In the genomic region with DNA sequence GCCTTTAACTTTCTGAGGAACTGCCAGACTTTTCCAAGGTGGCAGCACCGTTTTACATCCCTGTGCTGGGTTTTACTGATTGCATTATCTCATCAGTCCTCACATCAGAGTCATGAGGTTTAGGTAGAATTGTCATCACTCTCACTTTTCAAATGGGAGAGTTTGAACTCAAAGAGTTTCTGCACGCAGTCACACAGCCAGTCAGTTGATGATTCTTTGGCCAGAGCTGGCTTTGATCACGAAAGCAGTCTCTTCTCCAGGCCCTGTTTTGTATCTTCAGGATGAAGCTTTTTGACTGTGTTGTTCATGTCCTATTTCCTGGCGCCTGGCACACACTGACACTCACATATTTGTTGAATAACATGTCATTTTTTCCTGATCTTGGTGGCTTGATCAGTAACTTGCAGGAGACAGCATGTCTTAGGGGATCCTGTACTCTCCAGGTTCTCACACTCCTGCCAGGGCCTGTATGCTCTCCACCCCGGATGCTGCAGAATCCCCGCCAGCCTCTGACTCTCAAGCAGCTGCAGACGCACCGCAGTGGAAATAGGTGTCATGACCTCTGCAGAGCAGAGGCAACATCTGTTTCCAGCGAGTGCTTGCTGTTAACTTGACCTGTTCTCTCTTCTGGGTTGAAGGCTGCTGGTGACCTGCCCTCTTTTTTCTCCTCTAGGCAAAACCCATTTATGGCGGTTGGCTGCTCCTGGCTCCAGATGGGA, we compare ENCODE assay signal across 9 cellular contexts. TPM values are rescaled to one million over a fixed set of nuclear protein-coding genes. Genes with fewer than 3 reads are reported as not detected.
DNase-seq lines count a peak whose midpoint lies in the region; ATAC-seq and TF ChIP-seq lines count a peak whose summit lies in the region.
"Had no signal": no experiment of that assay in that cellular context is flagged by ENCODE, and none has a peak within 500 bp of the region (broad histone marks: within the 10 kb centered on the region; RNA-seq: fewer than 3 reads in every experiment).

No MANE protein-coding gene starts in this region.

- H3K9me3 Mint-ChIP-seq in effector memory CD8-positive, alpha-beta T cell: no peaks in the 10 kb centered on the region
- H3K9me3 Mint-ChIP-seq in mesothelial cell of epicardium: peaks cover 6% of the 10 kb centered on the region
- no peaks in the 10 kb centered on the region for H3K9me3 Mint-ChIP-seq in activated T-helper 1 cell treated with anti-CD3 and anti-CD28 coated beads, Interleukin-12 subunit alpha, Interleukin-12 subunit beta, Interleukin-2, Interleukin-4 antibody, amounts not matched to agents 30 ng/mL and 10 ng/mL and 1 ng/mL, durations not matched to agents 14 hours and 24 hours and 36 hours

- peak overlapping the region; percentile 63 to 83 for H3K27ac Mint-ChIP-seq in effector memory CD8-positive, alpha-beta T cell
- H3K27ac Mint-ChIP-seq in mesothelial cell of epicardium: peak overlapping the region; percentile 74
- no peak overlapping the region for H3K27ac Mint-ChIP-seq in activated T-helper 1 cell treated with anti-CD3 and anti-CD28 coated beads, Interleukin-12 subunit alpha, Interleukin-12 subunit beta, Interleukin-2, Interleukin-4 antibody, amounts not matched to agents 30 ng/mL and 10 ng/mL and 1 ng/mL, durations not matched to agents 14 hours and 24 hours and 36 hours

- peaks cover 48 to 54% of the 10 kb centered on the region in 2 donors for H3K4me1 Mint-ChIP-seq in effector memory CD8-positive, alpha-beta T cell (ENCODE audit: low read depth in 2 of 2)
- peaks cover 62% of the 10 kb centered on the region for H3K4me1 Mint-ChIP-seq in mesothelial cell of epicardium
- H3K4me1 Mint-ChIP-seq in activated T-helper 1 cell treated with anti-CD3 and anti-CD28 coated beads, Interleukin-12 subunit alpha, Interleukin-12 subunit beta, Interleukin-2, Interleukin-4 antibody, amounts not matched to agents 30 ng/mL and 10 ng/mL and 1 ng/mL, durations not matched to agents 14 hours and 24 hours and 36 hours (ENCODE audit: low read depth): peaks cover 49% of the 10 kb centered on the region

- peak overlapping the region in 1 of 2 donors; percentile 48 for H3K4me3 Mint-ChIP-seq in effector memory CD8-positive, alpha-beta T cell
- no peak overlapping the region for H3K4me3 Mint-ChIP-seq in mesothelial cell of epicardium
- no peak overlapping the region for H3K4me3 Mint-ChIP-seq in activated T-helper 1 cell treated with anti-CD3 and anti-CD28 coated beads, Interleukin-12 subunit alpha, Interleukin-12 subunit beta, Interleukin-2, Interleukin-4 antibody, amounts not matched to agents 30 ng/mL and 10 ng/mL and 1 ng/mL, durations not matched to agents 14 hours and 24 hours and 36 hours

- H3K27me3 Mint-ChIP-seq in effector memory CD8-positive, alpha-beta T cell: no peaks in the 10 kb centered on the region
- H3K27me3 Mint-ChIP-seq in mesothelial cell of epicardium (ENCODE audit: low read depth): no peaks in the 10 kb centered on the region
- H3K27me3 Mint-ChIP-seq in activated T-helper 1 cell treated with anti-CD3 and anti-CD28 coated beads, Interleukin-12 subunit alpha, Interleukin-12 subunit beta, Interleukin-2, Interleukin-4 antibody, amounts not matched to agents 30 ng/mL and 10 ng/mL and 1 ng/mL, durations not matched to agents 14 hours and 24 hours and 36 hours (ENCODE audit: insufficient read depth): no peaks in the 10 kb centered on the region

- peak; percentile 37 for DNase-seq in AG08395 (ENCODE audit: low spot score)
- DNase-seq in LHCN-M2 (ENCODE audit: low read depth): peak; percentile 90
- DNase-seq in effector memory CD8-positive, alpha-beta T cell: peak in 2 of 3 experiments; percentile 8 to 13
- DNase-seq in mesothelial cell of epicardium (ENCODE audit: low spot score in 2 of 2, unreplicated experiment in 2 of 2): no peak
- DNase-seq in amygdala (lab: John Stamatoyannopoulos, UW): no peak
- no peak for DNase-seq in NCI-H2196 (lab: John Stamatoyannopoulos, UW; ENCODE audit: unreplicated experiment)
- no peak for DNase-seq in NCI-H2196 treated with DMSO at 0.1 percent for 48 hours (lab: John Stamatoyannopoulos, UW; ENCODE audit: unreplicated experiment)
- DNase-seq in activated T-helper 1 cell treated with anti-CD3 and anti-CD28 coated beads, Interleukin-12 subunit alpha, Interleukin-12 subunit beta, Interleukin-2, Interleukin-4 antibody, amounts not matched to agents 30 ng/mL and 10 ng/mL and 1 ng/mL, durations not matched to agents 14 hours and 24 hours and 36 hours (ENCODE audit: low spot score): no peak
- DNase-seq: NCI-H1092 had no signal

- intact Hi-C loops in activated T-helper 1 cell treated with anti-CD3 and anti-CD28 coated beads, Interleukin-12 subunit alpha, Interleukin-12 subunit beta, Interleukin-2, Interleukin-4 antibody, amounts not matched to agents 30 ng/mL and 10 ng/mL and 1 ng/mL, durations not matched to agents 14 hours and 24 hours and 36 hours (cut with micrococcal nuclease): no loop called here

- peaks cover 41% of the 10 kb centered on the region for H3K36me3 Mint-ChIP-seq in effector memory CD8-positive, alpha-beta T cell (ENCODE audit: insufficient read depth)
- H3K36me3 Mint-ChIP-seq in mesothelial cell of epicardium: peaks cover 20% of the 10 kb centered on the region
- H3K36me3 Mint-ChIP-seq in activated T-helper 1 cell treated with anti-CD3 and anti-CD28 coated beads, Interleukin-12 subunit alpha, Interleukin-12 subunit beta, Interleukin-2, Interleukin-4 antibody, amounts not matched to agents 30 ng/mL and 10 ng/mL and 1 ng/mL, durations not matched to agents 14 hours and 24 hours and 36 hours (ENCODE audit: low read depth): peaks cover 22% of the 10 kb centered on the region

- TF ChIP-seq CTCF in mesothelial cell of epicardium (IDR thresholded peaks at IDR 0.05; ENCODE audit: unreplicated experiment): no peak

- peak; percentile 95 for ATAC-seq in effector memory CD8-positive, alpha-beta T cell (replicated peaks)

RNA-seq across cellular contexts. Expression of a gene that starts 32.9 kb away (rescaled TPM):
- total RNA-seq in LHCN-M2 (2014; rRNA removed) (198 and 224 TPM in 2 replicates), mesothelial cell of epicardium (224 to 228 TPM (median 225 TPM) in 3 replicates)
- polyA plus RNA-seq in LHCN-M2 (2012): 296 TPM
- 169 and 175 TPM in 2 replicates for total RNA-seq in activated T-helper 1 cell treated with anti-CD3 and anti-CD28 coated beads, Interleukin-12 subunit alpha, Interleukin-12 subunit beta, Interleukin-2, Interleukin-4 antibody, amounts not matched to agents 30 ng/mL and 10 ng/mL and 1 ng/mL, durations not matched to agents 14 hours and 24 hours and 36 hours

Comparison
In these comparisons a context has a peak if more than half of its experiments do, and no peak if none do; other contexts are left out.
1. DNase-seq: peak in AG08395 (single experiment), LHCN-M2 (single experiment) and effector memory CD8-positive, alpha-beta T cell (2 of 3); none in mesothelial cell of epicardium (0 of 2), amygdala (0 of 56), NCI-H2196 (single experiment), NCI-H2196 treated with DMSO at 0.1 percent for 48 hours (single experiment) and activated T-helper 1 cell treated with anti-CD3 and anti-CD28 coated beads, Interleukin-12 subunit alpha, Interleukin-12 subunit beta, Interleukin-2, Interleukin-4 antibody, amounts not matched to agents 30 ng/mL and 10 ng/mL and 1 ng/mL, durations not matched to agents 14 hours and 24 hours and 36 hours (single experiment).